23 cellular contexts compared by ENCODE assay signal in the genomic region with DNA sequence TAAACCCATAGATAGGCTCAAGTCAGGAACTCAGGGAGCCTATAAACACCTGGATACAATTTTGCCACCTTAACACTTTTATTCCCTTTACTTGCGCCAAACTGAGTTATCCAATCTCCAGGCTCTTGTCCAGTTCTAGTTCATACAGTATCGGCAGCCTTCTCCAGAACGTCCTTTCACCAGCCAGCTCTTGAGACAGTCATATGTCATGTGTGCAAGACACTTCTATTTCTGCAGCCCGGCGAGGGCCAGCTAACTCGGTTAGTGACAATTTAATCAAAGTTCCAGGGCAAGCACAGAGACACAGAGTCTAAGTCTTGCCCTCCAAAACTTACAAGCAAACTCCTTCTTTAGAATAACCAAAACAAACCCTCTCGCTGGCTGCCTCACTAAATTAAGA. TPM values are rescaled to one million over a fixed set of nuclear protein-coding genes. Genes with fewer than 3 reads are reported as not detected.
DNase-seq lines count a peak whose midpoint lies in the region; ATAC-seq and TF ChIP-seq lines count a peak whose summit lies in the region.
"Had no signal": no experiment of that assay in that cellular context is flagged by ENCODE, and none has a peak within 500 bp of the region (broad histone marks: within the 10 kb centered on the region; RNA-seq: fewer than 3 reads in every experiment).

No MANE protein-coding gene starts in this region.

- 41% methylated on average over 7 of the region's 7 CpGs for WGBS in liver
- WGBS in spleen, 5 donors = 77 to 91% (median 88%) methylated on average over 7 of the region's 7 CpGs

- H2AFZ ChIP-seq in OCI-LY7 (ENCODE audit: low read length) = no peak overlapping the region
- H2AFZ ChIP-seq: GM23338 had no signal

- H3K9me3 ChIP-seq in OCI-LY7 (ENCODE audit: low read length) (no peaks in the 10 kb centered on the region), liver (ENCODE audit: control insufficient read depth in 4 of 4, low read length in 3 of 4) (no peaks in the 10 kb centered on the region), skeletal muscle tissue (ENCODE audit: control insufficient read depth in 3 of 3, low read length in 3 of 3) (no peaks in the 10 kb centered on the region), spleen (no peaks in the 10 kb centered on the region)
- H3K9me3 ChIP-seq: breast epithelium, lower lobe of right lung, stomach, transverse colon had no signal

- H3K9me3 Mint-ChIP-seq in glutamatergic neuron (ENCODE audit: unreplicated experiment) = peaks cover 9% of the 10 kb centered on the region
- H3K9me3 Mint-ChIP-seq: activated B cell treated with CpG ODN at 0.5 μM for 24 hours; activated CD4-positive, alpha-beta T cell treated with anti-CD3 and anti-CD28 coated beads, Interleukin-2, amount 10 ng/mL, durations not matched to agents 7 days and 5 days; activated naive CD4-positive, alpha-beta T cell treated with anti-CD3 and anti-CD28 coated beads, Interleukin-2, amount 50 U/mL, for 72 hours; GM23338; nephron progenitor cell had no signal

- peak overlapping the region; percentile 76 for H3K4me3 Mint-ChIP-seq in glutamatergic neuron (ENCODE audit: unreplicated experiment)
- H3K4me3 Mint-ChIP-seq: activated B cell treated with CpG ODN at 0.5 μM for 24 hours; activated CD4-positive, alpha-beta T cell treated with anti-CD3 and anti-CD28 coated beads, Interleukin-2, amount 10 ng/mL, durations not matched to agents 7 days and 5 days; GM23338; nephron progenitor cell had no signal

- peaks cover 95% of the 10 kb centered on the region for H3K79me2 ChIP-seq in OCI-LY7 (ENCODE audit: insufficient read depth, low read depth, low read length)

- peak overlapping the region; percentile 80 for H3K27ac Mint-ChIP-seq in glutamatergic neuron (ENCODE audit: unreplicated experiment)
- H3K27ac Mint-ChIP-seq: activated B cell treated with CpG ODN at 0.5 μM for 24 hours; activated CD4-positive, alpha-beta T cell treated with anti-CD3 and anti-CD28 coated beads, Interleukin-2, amount 10 ng/mL, durations not matched to agents 7 days and 5 days; GM23338 had no signal

- no peak for TF ChIP-seq CTCF in OCI-LY7 (conservative IDR thresholded peaks at IDR 0.05; ENCODE audit: low read length)
- TF ChIP-seq CTCF in glutamatergic neuron (IDR thresholded peaks at IDR 0.05; ENCODE audit: partially characterized antibody, unreplicated experiment) = no peak
- TF ChIP-seq CTCF in liver (IDR thresholded peaks at IDR 0.05; ENCODE audit: low read depth, low read length, missing input control) = no peak
- no peak for TF ChIP-seq CTCF in spleen (IDR thresholded peaks at IDR 0.05 in 8 of 11, conservative IDR thresholded peaks at IDR 0.05 in 3 of 11)

- H3K36me3 Mint-ChIP-seq in glutamatergic neuron (ENCODE audit: unreplicated experiment) = no peaks in the 10 kb centered on the region
- H3K36me3 Mint-ChIP-seq: activated naive CD4-positive, alpha-beta T cell treated with anti-CD3 and anti-CD28 coated beads, Interleukin-2, amount 50 U/mL, for 72 hours had no signal

- no peak for TF ChIP-seq RAD21 in liver (IDR thresholded peaks at IDR 0.05)

- H3K36me3 ChIP-seq in OCI-LY7 (ENCODE audit: insufficient read depth, low read length) (no peaks in the 10 kb centered on the region), liver (ENCODE audit: control insufficient read depth in 4 of 4, insufficient read depth in 3 of 4, low read depth in 1 of 4, low read length in 3 of 4) (peaks cover 0 to 10% (median 3%) of the 10 kb centered on the region in 4 donors), skeletal muscle tissue (ENCODE audit: control insufficient read depth in 3 of 3, insufficient read depth in 3 of 3, low read length in 3 of 3) (peaks cover 0 to 5% (median 0%) of the 10 kb centered on the region in 3 donors), spleen (no peaks in the 10 kb centered on the region)
- H3K36me3 ChIP-seq: breast epithelium, lower lobe of right lung, stomach, transverse colon had no signal

- H3K4me1 ChIP-seq in OCI-LY7 (ENCODE audit: insufficient read depth, low read length, poor library complexity, severe bottlenecking) (peaks cover 93% of the 10 kb centered on the region), liver (ENCODE audit: control insufficient read depth in 4 of 4, insufficient read depth in 4 of 4, low read length in 3 of 4) (peaks cover 20 to 86% (median 64%) of the 10 kb centered on the region in 4 donors), skeletal muscle tissue (ENCODE audit: control insufficient read depth in 3 of 3, insufficient read depth in 3 of 3, low read length in 3 of 3) (peaks cover 41 to 87% (median 74%) of the 10 kb centered on the region in 3 donors), spleen (peaks cover 3 to 76% (median 25%) of the 10 kb centered on the region in 6 donors)

- no peaks in the 10 kb centered on the region for H4K20me1 ChIP-seq in OCI-LY7 (ENCODE audit: insufficient read depth, low read length)

- H3K9ac ChIP-seq in liver (ENCODE audit: low read depth in 1 of 2, low read length in 2 of 2) (peak overlapping the region in 1 of 2 donors; percentile 68), skeletal muscle tissue (ENCODE audit: low read depth in 1 of 3, low read length in 3 of 3) (peak overlapping the region in 2 of 3 donors; percentile 32 to 45)

- POLR2A ChIA-PET in OCI-LY7 (lab: Charles Lee) = interaction anchor here (0.5 to 10.9 kb wide), 3 partner anchors 7 to 166 kb away, joined by 3 to 114 read pairs (median 3); no protein-coding TSS in a partner anchor

- H3K4me1 Mint-ChIP-seq in glutamatergic neuron (ENCODE audit: low read depth, unreplicated experiment) = peaks cover 52% of the 10 kb centered on the region
- H3K4me1 Mint-ChIP-seq: activated CD4-positive, alpha-beta T cell treated with anti-CD3 and anti-CD28 coated beads, Interleukin-2, amount 10 ng/mL, durations not matched to agents 7 days and 5 days had no signal

- H3K27me3 ChIP-seq in liver (ENCODE audit: control insufficient read depth in 4 of 4, insufficient read depth in 4 of 4, low read length in 3 of 4) (no peaks in the 10 kb centered on the region), skeletal muscle tissue (ENCODE audit: control insufficient read depth in 3 of 3, insufficient read depth in 3 of 3, low read length in 3 of 3) (no peaks in the 10 kb centered on the region), spleen (replicated peaks in 1 of 7) (no peaks in the 10 kb centered on the region)
- H3K27me3 ChIP-seq: breast epithelium, stomach, transverse colon had no signal

- CTCF ChIA-PET in OCI-LY7 (lab: Charles Lee; ENCODE audit: unreplicated experiment) = no interaction called here

- peaks cover 3% of the 10 kb centered on the region for H3K27me3 Mint-ChIP-seq in glutamatergic neuron (ENCODE audit: unreplicated experiment)
- H3K27me3 Mint-ChIP-seq: activated B cell treated with CpG ODN at 0.5 μM for 24 hours had no signal

- no TSS peak for BruUV-seq in OCI-LY7 (replicated peaks; lab: Mats Ljungman, UMichigan)

- H3K4me3 ChIP-seq in OCI-LY7 (ENCODE audit: low read depth, low read length, poor library complexity, severe bottlenecking) (no peak overlapping the region), liver (ENCODE audit: low read depth in 1 of 3, low read length in 3 of 3) (no peak overlapping the region), skeletal muscle tissue (ENCODE audit: low read length in 3 of 3) (peak overlapping the region in 1 of 3 donors; percentile 39), spleen (no peak overlapping the region)
- H3K4me3 ChIP-seq: breast epithelium, GM23338, lower lobe of right lung, stomach, transverse colon had no signal

- H3K27ac ChIP-seq in OCI-LY7 (ENCODE audit: low read depth, low read length, poor library complexity, severe bottlenecking) (peak overlapping the region; percentile 20), liver (ENCODE audit: low read depth in 1 of 2, low read length in 2 of 2) (peak overlapping the region; percentile 45 to 53), skeletal muscle tissue (ENCODE audit: low read depth, low read length) (peak overlapping the region; percentile 51), spleen (no peak overlapping the region)
- H3K27ac ChIP-seq: breast epithelium, lower lobe of right lung, stomach, transverse colon had no signal

- DNase-seq in OCI-LY7 (ENCODE audit: low spot score) (no peak), glutamatergic neuron (no peak), spleen (no peak), posterior vena cava (ENCODE audit: low spot score) (no peak), HUDEP-2 (lab: John Stamatoyannopoulos, UW; ENCODE audit: unreplicated experiment in 76 of 76) (no peak)
- DNase-seq: activated B cell treated with CpG ODN at 0.5 μM for 24 hours; activated CD4-positive, alpha-beta T cell treated with anti-CD3 and anti-CD28 coated beads, Interleukin-2, amount 10 ng/mL, durations not matched to agents 7 days and 5 days; effector CD4-positive, alpha-beta T cell; NCI-H1048; NCI-H446; NCI-H82; nephron progenitor cell; RPMI8226; stimulated activated CD4-positive, alpha-beta T cell treated with anti-CD3 and anti-CD28 coated beads, Interleukin-4, amount 100 ng/mL, for 1 hour; stomach; transverse colon had no signal

- H3K9me2 ChIP-seq in OCI-LY7 (ENCODE audit: insufficient read depth, low read length) = no peaks in the 10 kb centered on the region

- no peak for TF ChIP-seq POLR2A in spleen (IDR thresholded peaks at IDR 0.05)

- no peak for ATAC-seq in HG03175 (IDR thresholded peaks at IDR 0.05; ENCODE audit: unreplicated experiment)
- ATAC-seq: GM23338 had no signal

- intact Hi-C loops in OCI-LY7 (cut with micrococcal nuclease; ENCODE audit: unreplicated experiment) (no loop called here), spleen (cut with DNase I; ENCODE audit: low total_unique reads) (no loop called here), posterior vena cava (cut with DNase I) (no loop called here)

- peak overlapping the region; percentile 50 for H3K4me2 ChIP-seq in OCI-LY7 (ENCODE audit: low read length)
- H3K4me2 ChIP-seq: GM23338 had no signal

TF ChIP-seq in liver, 16 proteins besides CTCF, POLR2A, EP300 and RAD21 (continues in another document):
- no peak for TF ChIP-seq EGR1 (IDR thresholded peaks at IDR 0.05; ENCODE audit: low read depth in 2 of 2)

RNA-seq across cellular contexts. Expression of a gene that starts 12.9 kb away (rescaled TPM):
- total RNA-seq in OCI-LY7 (2014; rRNA removed; shearing (Covaris generic)) = 8.0 and 10.1 TPM in 2 replicates
- total RNA-seq in OCI-LY7 (2022) (14.0 and 18.9 TPM in 2 replicates), glutamatergic neuron (ENCODE audit: unreplicated experiment) (146 TPM), liver (100 to 1,000 TPM in 1 of 2 donors, 10 to 100 TPM in 1; 83.9 to 223 TPM), skeletal muscle tissue (33.9 TPM), spleen (10 to 100 TPM; 55.0 to 78.4 (median 68.3) TPM), posterior vena cava (10 to 100 TPM; 23.5 to 32.9 TPM)
- polyA plus RNA-seq in liver (10 to 100 TPM; 15.4 to 42.0 TPM), spleen (1 to 10 TPM; 4.5 to 5.0 (median 4.7) TPM)

Comparison
In these comparisons a context has a peak if more than half of its experiments do, and no peak if none do; other contexts are left out.
1. H3K27ac ChIP-seq: peak in OCI-LY7 (single experiment), liver (2 of 2) and skeletal muscle tissue (single experiment); none in spleen (0 of 8).